In genomic region chr16:87635541-87636049, GRCh38 we compare ENCODE assay signal across 8 cellular contexts. TPM values are rescaled to one million over a fixed set of nuclear protein-coding genes. Genes with fewer than 3 reads are reported as not detected.
DNase-seq lines count a peak whose midpoint lies in the region; ATAC-seq and TF ChIP-seq lines count a peak whose summit lies in the region.

No MANE protein-coding gene starts in this region.

- H3K36me3 ChIP-seq in body of pancreas (replicated peaks in 1 of 2; ENCODE audit: insufficient read depth in 1 of 2, low read depth in 2 of 2), result no peaks in the 10 kb centered on the region

- H3K4me1 ChIP-seq in body of pancreas, result peaks cover 15% of the 10 kb centered on the region

- H3K27me3 ChIP-seq in body of pancreas, result no peaks in the 10 kb centered on the region

- no peak overlapping the region for H3K4me3 ChIP-seq in body of pancreas

- intact Hi-C loops in body of pancreas (cut with DNase I), result no loop called here

- no peaks in the 10 kb centered on the region for H3K9me3 ChIP-seq in body of pancreas

- TF ChIP-seq POLR2A in body of pancreas (IDR thresholded peaks at IDR 0.05), result no peak

- ATAC-seq in body of pancreas (peak; percentile 61), HG03025 (IDR thresholded peaks at IDR 0.05; ENCODE audit: low FRiP score, unreplicated experiment) (no peak)

- H3K27ac ChIP-seq in VCaP (no peak overlapping the region), body of pancreas (no peak overlapping the region)

- DNase-seq in NCI-H146 (lab: John Stamatoyannopoulos, UW) (peak; percentile 40), NCI-H146 treated with DMSO at 0.1 percent for 48 hours (lab: John Stamatoyannopoulos, UW; ENCODE audit: unreplicated experiment) (no peak), NCI-H1417 treated with DMSO at 0.1 percent for 48 hours (lab: John Stamatoyannopoulos, UW) (peak; percentile 1), body of pancreas (peak; percentile 42 to 64 (median 54)), iris pigment epithelial cell (ENCODE audit: low read depth) (peak; percentile 12)
- DNase-seq in stimulated activated CD4-positive, alpha-beta T cell treated with anti-CD3 and anti-CD28 coated beads, Interleukin-1b, Interleukin-23, amount 100 ng/mL, for 1 hour (ENCODE audit: low read depth in 2 of 2), result peak; percentile 27 to 42

- 2 to 14% methylated on average over 9 to 23 of the region's 23 CpGs for WGBS in body of pancreas, 2 donors

- peak; percentile 71 for TF ChIP-seq CTCF in VCaP (conservative IDR thresholded peaks at IDR 0.05)
- TF ChIP-seq CTCF in body of pancreas (IDR thresholded peaks at IDR 0.05), result peak in 5 of 7 experiments; percentile 32 to 53 (median 44)

RNA-seq across cellular contexts. Expression of gene JPH3, which starts 33.3 kb away (rescaled TPM):
- total RNA-seq in body of pancreas, result not detected
